ENCODE assay signal across 14 cellular contexts in genomic region chr7:41809487-41810257, GRCh38.
DNase-seq lines count a peak whose midpoint lies in the region; ATAC-seq and TF ChIP-seq lines count a peak whose summit lies in the region.
"Had no signal": no experiment of that assay in that cellular context is flagged by ENCODE, and none has a peak within 500 bp of the region (broad histone marks: within the 10 kb centered on the region; RNA-seq: fewer than 3 reads in every experiment).

No MANE protein-coding gene starts in this region.

- TF ChIP-seq POLR2A in GM18505 (IDR thresholded peaks at IDR 0.05; ENCODE audit: borderline replicate concordance, extremely low read depth, insufficient read depth, insufficient read length) (no peak), uterus (IDR thresholded peaks at IDR 0.05) (no peak)

- H3K27ac ChIP-seq in GM23338 (ENCODE audit: low read depth) (peak overlapping the region; percentile 80; the same call in 1 of the 2 replicates), uterus (no peak overlapping the region)
- H3K27ac ChIP-seq: esophagus squamous epithelium, Peyer's patch, skin epidermis had no signal

- H3K4me1 Mint-ChIP-seq in GM23338: peaks cover 37% of the 10 kb centered on the region

- peaks cover 22% of the 10 kb centered on the region for H3K9me3 Mint-ChIP-seq in GM23338

- no peak overlapping the region for H3K4me2 ChIP-seq in GM23338

- H3K27me3 ChIP-seq in GM23338 (ENCODE audit: insufficient read depth) (no peaks in the 10 kb centered on the region), uterus (no peaks in the 10 kb centered on the region)
- H3K27me3 ChIP-seq: esophagus squamous epithelium, Peyer's patch had no signal

- no peaks in the 10 kb centered on the region for H3K9me3 ChIP-seq in uterus
- H3K9me3 ChIP-seq: esophagus squamous epithelium, Peyer's patch had no signal

- H3K36me3 ChIP-seq in GM23338 (ENCODE audit: insufficient read depth) (0 out of 2 replicates have a peak, but pooled peaks cover 6% of the 10 kb centered on the region), uterus (no peaks in the 10 kb centered on the region)
- H3K36me3 ChIP-seq: esophagus squamous epithelium, Peyer's patch had no signal

- no peaks in the 10 kb centered on the region for H3K9me2 ChIP-seq in GM23338 (ENCODE audit: insufficient read depth)

- peaks cover 24% of the 10 kb centered on the region for H3K36me3 Mint-ChIP-seq in GM23338 (ENCODE audit: low read depth)
- H3K36me3 Mint-ChIP-seq: stimulated activated effector memory CD8-positive, alpha-beta T cell treated with anti-CD3 and anti-CD28 coated beads, Interleukin-12 subunit alpha, Interleukin-12 subunit beta, amount 100 ng/mL, for 72 hours had no signal

- H4K20me1 ChIP-seq in GM23338 (replicated peaks; ENCODE audit: insufficient read depth): no peaks in the 10 kb centered on the region

- peaks cover 2% of the 10 kb centered on the region for H3K27me3 Mint-ChIP-seq in GM23338 (ENCODE audit: insufficient read depth, low read depth, poor library complexity)
- H3K27me3 Mint-ChIP-seq: activated naive CD8-positive, alpha-beta T cell had no signal

- intact Hi-C loops in uterus (cut with DNase I; ENCODE audit: low total_unique reads): no loop called here

- H3F3A ChIP-seq in GM23338 (replicated peaks; ENCODE audit: low read depth): no peaks in the 10 kb centered on the region

- no peaks in the 10 kb centered on the region for H3K79me2 ChIP-seq in GM23338 (replicated peaks; ENCODE audit: insufficient read depth)

- DNase-seq in GM23338 (ENCODE audit: low spot score) (no peak), KBM-7 (peak; percentile 51), kidney glomerular epithelial cell (lab: John Stamatoyannopoulos, UW) (peak; percentile 70), uterus (no peak), LoVo (ENCODE audit: low spot score) (no peak), NCI-H1092 treated with DMSO at 0.1 percent for 48 hours (lab: John Stamatoyannopoulos, UW) (no peak)
- DNase-seq in activated naive CD4-positive, alpha-beta T cell (lab: John Stamatoyannopoulos, UW): no peak
- DNase-seq: DMS153, esophagus squamous epithelium, Peyer's patch had no signal

- H3K4me3 ChIP-seq in GM23338: no peak overlapping the region
- H3K4me3 ChIP-seq in uterus: no peak overlapping the region
- H3K4me3 ChIP-seq: esophagus squamous epithelium, Peyer's patch, skin epidermis had no signal

- TF ChIP-seq CTCF in GM23338 (conservative IDR thresholded peaks at IDR 0.05; ENCODE audit: low read depth in 2 of 2) (no peak), uterus (IDR thresholded peaks at IDR 0.05) (no peak)

- peak; percentile 22 for ATAC-seq in GM18505 (IDR thresholded peaks at IDR 0.05; ENCODE audit: unreplicated experiment)
- no peak for ATAC-seq in GM23338
- ATAC-seq: stimulated activated effector memory CD8-positive, alpha-beta T cell treated with anti-CD3 and anti-CD28 coated beads, Interleukin-12 subunit alpha, Interleukin-12 subunit beta, amount 100 ng/mL, for 72 hours had no signal

- H2AFZ ChIP-seq in GM23338: no peak overlapping the region

- peaks cover 9% of the 10 kb centered on the region for H3K4me1 ChIP-seq in GM23338 (ENCODE audit: insufficient read depth)
- no peaks in the 10 kb centered on the region for H3K4me1 ChIP-seq in uterus
- H3K4me1 ChIP-seq: esophagus squamous epithelium, Peyer's patch had no signal

- no peak overlapping the region for H3K4me3 Mint-ChIP-seq in GM23338
- H3K4me3 Mint-ChIP-seq: activated naive CD8-positive, alpha-beta T cell; stimulated activated effector memory CD8-positive, alpha-beta T cell treated with anti-CD3 and anti-CD28 coated beads, Interleukin-12 subunit alpha, Interleukin-12 subunit beta, amount 100 ng/mL, for 72 hours had no signal

- H3K27ac Mint-ChIP-seq in GM23338: 0 out of 2 replicates have a peak overlapping the region, but pooled peaks have one; percentile 60
- H3K27ac Mint-ChIP-seq: activated naive CD8-positive, alpha-beta T cell; stimulated activated effector memory CD8-positive, alpha-beta T cell treated with anti-CD3 and anti-CD28 coated beads, Interleukin-12 subunit alpha, Interleukin-12 subunit beta, amount 100 ng/mL, for 72 hours had no signal

- in situ Hi-C loops in KBM-7 (cut with MboI; ENCODE audit: low pct_unique_long_range_greater_than_20kb, low sequenced_read_pairs): no loop called here

TF ChIP-seq in GM23338, 12 proteins besides CTCF, POLR2A, EP300 and RAD21:
- TF ChIP-seq, protein P1, sequence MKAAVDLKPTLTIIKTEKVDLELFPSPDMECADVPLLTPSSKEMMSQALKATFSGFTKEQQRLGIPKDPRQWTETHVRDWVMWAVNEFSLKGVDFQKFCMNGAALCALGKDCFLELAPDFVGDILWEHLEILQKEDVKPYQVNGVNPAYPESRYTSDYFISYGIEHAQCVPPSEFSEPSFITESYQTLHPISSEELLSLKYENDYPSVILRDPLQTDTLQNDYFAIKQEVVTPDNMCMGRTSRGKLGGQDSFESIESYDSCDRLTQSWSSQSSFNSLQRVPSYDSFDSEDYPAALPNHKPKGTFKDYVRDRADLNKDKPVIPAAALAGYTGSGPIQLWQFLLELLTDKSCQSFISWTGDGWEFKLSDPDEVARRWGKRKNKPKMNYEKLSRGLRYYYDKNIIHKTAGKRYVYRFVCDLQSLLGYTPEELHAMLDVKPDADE (IDR thresholded peaks at IDR 0.05): no peak
TF ChIP-seq in GM23338: peak in this region for 0.

Comparison
In these comparisons a context has a peak if more than half of its experiments do, and no peak if none do; other contexts are left out.
1. DNase-seq: peak in KBM-7 (single experiment) and kidney glomerular epithelial cell (single experiment); none in GM23338 (single experiment), activated naive CD4-positive, alpha-beta T cell (0 of 4), uterus (0 of 2), LoVo (single experiment) and NCI-H1092 treated with DMSO at 0.1 percent for 48 hours (single experiment).